34 cellular contexts compared by ENCODE assay signal in genomic region chr2:71976685-71977084, GRCh38.
"Had no signal": no experiment of that assay in that cellular context is flagged by ENCODE, and none has a peak within 500 bp of the region (broad histone marks: within the 10 kb centered on the region; RNA-seq: fewer than 3 reads in every experiment).

No MANE protein-coding gene starts in this region.

- H3K36me3 ChIP-seq: MG63 had no signal

- H3K27me3 ChIP-seq: MG63 had no signal

- DNase-seq: Karpas-422, Kasumi-1, MG63, MM.1S, MV-4-11, NCI-H1048, NCI-H1092, NCI-H1092 treated with DMSO at 0.1 percent for 48 hours, NCI-H1105, NCI-H1105 treated with DMSO at 0.1 percent for 48 hours, NCI-H1417, NCI-H1417 treated with DMSO at 0.1 percent for 48 hours, NCI-H1436, NCI-H1436 treated with DMSO at 0.1 percent for 48 hours, NCI-H146, NCI-H1694, NCI-H1694 treated with DMSO at 0.1 percent for 48 hours, NCI-H187, NCI-H187 treated with DMSO at 0.1 percent for 48 hours, NCI-H1930, NCI-H2029, NCI-H2029 treated with DMSO at 0.1 percent for 48 hours, NCI-H2081, NCI-H2081 treated with DMSO at 0.1 percent for 48 hours, NCI-H2107, NCI-H2171, NCI-H2171 treated with DMSO at 0.1 percent for 48 hours, NCI-H2227 treated with DMSO at 0.1 percent for 48 hours, NCI-H226, NCI-H345, NCI-H446, NCI-H446 treated with DMSO at 0.1 percent for 48 hours, NCI-H510A, NCI-H510A treated with DMSO at 0.1 percent for 48 hours had no signal

- H3K4me3 ChIP-seq: MG63 had no signal
